ENCODE assay signal across 9 cellular contexts in the genomic region with DNA sequence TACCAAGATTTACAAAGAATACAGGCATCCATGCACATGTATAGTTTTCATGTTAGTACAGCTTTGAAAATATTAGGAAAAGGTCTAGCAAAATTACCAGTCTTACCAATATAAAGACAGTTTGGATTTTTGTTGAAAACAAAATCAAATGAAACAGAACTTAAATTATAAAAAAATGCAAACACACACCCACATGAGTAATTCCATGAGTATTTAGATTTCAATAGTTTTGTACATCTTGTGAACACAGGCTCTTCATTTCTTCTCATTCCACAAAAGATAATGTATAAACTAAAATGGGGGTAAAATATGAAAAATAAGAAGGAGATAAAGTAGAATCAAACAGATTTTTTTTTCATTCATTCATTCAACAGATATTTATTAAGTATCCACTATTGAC.
"Had no signal": no experiment of that assay in that cellular context is flagged by ENCODE, and none has a peak within 500 bp of the region (broad histone marks: within the 10 kb centered on the region; RNA-seq: fewer than 3 reads in every experiment).

No MANE protein-coding gene starts in this region.

- H3K27me3 Mint-ChIP-seq: IgD-negative memory B cell had no signal

- H3K4me3 Mint-ChIP-seq: GM23338, H9, IgD-negative memory B cell had no signal

- FAIRE-seq: H1, H54, HepG2 had no signal

- DNase-seq: H9, HCEC 1CT, KBM-7 had no signal

- H3K4me3 ChIP-seq: GM23338 had no signal

- H2AFZ ChIP-seq: GM23338 had no signal

- H3K9me3 Mint-ChIP-seq: GM23338 had no signal

- H3K27ac Mint-ChIP-seq: GM23338, H9, IgD-negative memory B cell had no signal

- H3K27ac ChIP-seq: HL-60 had no signal

- H3K4me2 ChIP-seq: GM23338 had no signal

- ATAC-seq: GM23338, HepG2 had no signal

- H3K4me1 Mint-ChIP-seq: IgD-negative memory B cell had no signal

- H3K36me3 Mint-ChIP-seq: IgD-negative memory B cell had no signal
